ENCODE assay signal across 1 cellular context in genomic region chr15:42495361-42496212, GRCh38.
TF ChIP-seq lines count a peak whose summit lies in the region.

TSS of gene SNAP23 (plus strand) at chr15:42495634. CDS start at chr15:42511847, 16,213 bp downstream.

TF ChIP-seq in K562, 482 proteins besides CTCF, POLR2A, EP300 and RAD21 (continued from another document and continues in another):
- TF ChIP-seq, protein P1, sequence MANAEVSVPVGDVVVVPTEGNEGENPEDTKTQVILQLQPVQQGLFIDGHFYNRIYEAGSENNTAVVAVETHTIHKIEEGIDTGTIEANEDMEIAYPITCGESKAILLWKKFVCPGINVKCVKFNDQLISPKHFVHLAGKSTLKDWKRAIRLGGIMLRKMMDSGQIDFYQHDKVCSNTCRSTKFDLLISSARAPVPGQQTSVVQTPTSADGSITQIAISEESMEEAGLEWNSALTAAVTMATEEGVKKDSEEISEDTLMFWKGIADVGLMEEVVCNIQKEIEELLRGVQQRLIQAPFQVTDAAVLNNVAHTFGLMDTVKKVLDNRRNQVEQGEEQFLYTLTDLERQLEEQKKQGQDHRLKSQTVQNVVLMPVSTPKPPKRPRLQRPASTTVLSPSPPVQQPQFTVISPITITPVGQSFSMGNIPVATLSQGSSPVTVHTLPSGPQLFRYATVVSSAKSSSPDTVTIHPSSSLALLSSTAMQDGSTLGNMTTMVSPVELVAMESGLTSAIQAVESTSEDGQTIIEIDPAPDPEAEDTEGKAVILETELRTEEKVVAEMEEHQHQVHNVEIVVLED (CRISPR knock-in tag; IDR thresholded peaks at IDR 0.05): no peak
- TF ChIP-seq ZNF175 (CRISPR knock-in tag; IDR thresholded peaks at IDR 0.05; ENCODE audit: low read depth) (0 out of 2 replicates have a peak, but pooled peaks have one; percentile 62), ZKSCAN8 (CRISPR knock-in tag; IDR thresholded peaks at IDR 0.05) (no peak), ATF7 (IDR thresholded peaks at IDR 0.05) (peak; percentile 53; the same call in 1 of the 2 replicates), RBBP5 (IDR thresholded peaks at IDR 0.05; ENCODE audit: borderline replicate concordance, insufficient read depth, low read length, poor library complexity, severe bottlenecking) (peak; percentile 69), JUND (IDR thresholded peaks at IDR 0.05; ENCODE audit: borderline replicate concordance, low read depth, low read length) (0 out of 2 replicates have a peak, but pooled peaks have one; percentile 10), JUND (tag; IDR thresholded peaks at IDR 0.05; ENCODE audit: borderline replicate concordance, low read depth, low read length) (peak; percentile 11; the same call in 1 of the 3 replicates), ZNF217 (CRISPR knock-in tag; IDR thresholded peaks at IDR 0.05) (no peak), ZBTB17 (CRISPR knock-in tag; IDR thresholded peaks at IDR 0.05) (no peak), KLF10 (CRISPR knock-in tag; IDR thresholded peaks at IDR 0.05) (no peak), PTBP1 (IDR thresholded peaks at IDR 0.05; ENCODE audit: low read depth, low read length) (no peak), RFX5 (IDR thresholded peaks at IDR 0.05; ENCODE audit: low read depth, low read length) (no peak), PREB (CRISPR knock-in tag; IDR thresholded peaks at IDR 0.05) (no peak), SRSF1 (IDR thresholded peaks at IDR 0.05; ENCODE audit: low read depth, low read length) (no peak), FOXA3 (CRISPR knock-in tag; conservative IDR thresholded peaks at IDR 0.05 in 1 of 2, IDR thresholded peaks at IDR 0.05 in 1 of 2) (0 out of 4 replicates have a peak, but pooled peaks of 1 of the 2 experiments have one; percentile 16), HNRNPLL (IDR thresholded peaks at IDR 0.05; ENCODE audit: low read depth, low read length, poor library complexity, severe bottlenecking) (peak; percentile 44), POLR2G (IDR thresholded peaks at IDR 0.05; ENCODE audit: low read depth, low read length) (peak; percentile 90), BCOR (IDR thresholded peaks at IDR 0.05) (peak; percentile 13; the same call in 1 of the 2 replicates), ADNP (tag; IDR thresholded peaks at IDR 0.05) (no peak), SMARCA4 (IDR thresholded peaks at IDR 0.05) (peak; percentile 74), CHAMP1 (IDR thresholded peaks at IDR 0.05) (no peak), PRDM10 (IDR thresholded peaks at IDR 0.05; ENCODE audit: partially characterized antibody) (peak; percentile 53), CHCHD3 (CRISPR knock-in tag; IDR thresholded peaks at IDR 0.05) (no peak), ESRRA (IDR thresholded peaks at IDR 0.05; ENCODE audit: borderline replicate concordance, low read depth) (peak; percentile 67; the same call in 1 of the 2 replicates), HCFC1 (IDR thresholded peaks at IDR 0.05; ENCODE audit: low read depth, low read length) (peak; percentile 40; the same call in 1 of the 2 replicates), PHF20 (IDR thresholded peaks at IDR 0.05; ENCODE audit: partially characterized antibody) (peak; percentile 13), HSF4 (CRISPR knock-in tag; IDR thresholded peaks at IDR 0.05; ENCODE audit: borderline replicate concordance) (no peak), ELF4 (CRISPR knock-in tag; IDR thresholded peaks at IDR 0.05) (0 out of 2 replicates have a peak, but pooled peaks have one; percentile 4), MEIS2 (IDR thresholded peaks at IDR 0.05; ENCODE audit: partially characterized antibody) (peak; percentile 89), ZNF224 (CRISPR knock-in tag; IDR thresholded peaks at IDR 0.05) (no peak), RFX7 (CRISPR knock-in tag; IDR thresholded peaks at IDR 0.05) (no peak), SRSF9 (IDR thresholded peaks at IDR 0.05; ENCODE audit: borderline replicate concordance, low read depth, low read length) (no peak), ETS2 (tag; IDR thresholded peaks at IDR 0.05; ENCODE audit: borderline replicate concordance, poor library complexity, severe bottlenecking) (no peak), CAMTA2 (CRISPR knock-in tag; conservative IDR thresholded peaks at IDR 0.05) (0 out of 2 replicates have a peak, but pooled peaks have one; percentile 13), ZNF444 (CRISPR knock-in tag; IDR thresholded peaks at IDR 0.05) (no peak), CEBPG (CRISPR knock-in tag; IDR thresholded peaks at IDR 0.05) (no peak), CEBPG (tag; conservative IDR thresholded peaks at IDR 0.05 in 1 of 2, IDR thresholded peaks at IDR 0.05 in 1 of 2) (no peak), GABPA (tag; conservative IDR thresholded peaks at IDR 0.05; ENCODE audit: low read depth) (peak; percentile 70; the same call in 1 of the 2 replicates), NFE2 (IDR thresholded peaks at IDR 0.05; ENCODE audit: low read depth) (no peak), PHB2 (IDR thresholded peaks at IDR 0.05; ENCODE audit: low read depth) (no peak), CREM (IDR thresholded peaks at IDR 0.05; ENCODE audit: low read depth) (peak; percentile 73), EP400 (IDR thresholded peaks at IDR 0.05) (peak; percentile 38; the same call in 1 of the 2 replicates), POU5F1 (IDR thresholded peaks at IDR 0.05; ENCODE audit: borderline replicate concordance, low read depth, low read length, partially characterized antibody) (peak; percentile 49), MAZ (CRISPR knock-in tag; conservative IDR thresholded peaks at IDR 0.05 in 1 of 2, IDR thresholded peaks at IDR 0.05 in 1 of 2) (peak in 1 of 2 experiments; percentile 28; a peak in 1 of 4 replicates), POLR2AphosphoS5 (IDR thresholded peaks at IDR 0.05; ENCODE audit: control insufficient read depth, insufficient read depth, low read depth, low read length) (peak; percentile 52), HDAC2 (IDR thresholded peaks at IDR 0.05) (peak; percentile 46), ZBTB2 (IDR thresholded peaks at IDR 0.05) (peak; percentile 94), CXXC5 (CRISPR knock-in tag; IDR thresholded peaks at IDR 0.05) (peak; percentile 46), HDAC1 (IDR thresholded peaks at IDR 0.05) (peak in 1 of 2 experiments; percentile 90; a peak in 2 of 4 replicates), MCM7 (IDR thresholded peaks at IDR 0.05) (no peak), SAP30 (IDR thresholded peaks at IDR 0.05; ENCODE audit: borderline replicate concordance, insufficient read depth, low read depth, low read length, poor library complexity, severe bottlenecking) (peak; percentile 90), SOX6 (IDR thresholded peaks at IDR 0.05) (peak; percentile 63), FOXM1 (IDR thresholded peaks at IDR 0.05; ENCODE audit: low read depth) (0 out of 2 replicates have a peak, but pooled peaks have one; percentile 6), FOXM1 (CRISPR knock-in tag; IDR thresholded peaks at IDR 0.05; ENCODE audit: low read depth) (no peak)
- TF ChIP-seq, protein P2, sequence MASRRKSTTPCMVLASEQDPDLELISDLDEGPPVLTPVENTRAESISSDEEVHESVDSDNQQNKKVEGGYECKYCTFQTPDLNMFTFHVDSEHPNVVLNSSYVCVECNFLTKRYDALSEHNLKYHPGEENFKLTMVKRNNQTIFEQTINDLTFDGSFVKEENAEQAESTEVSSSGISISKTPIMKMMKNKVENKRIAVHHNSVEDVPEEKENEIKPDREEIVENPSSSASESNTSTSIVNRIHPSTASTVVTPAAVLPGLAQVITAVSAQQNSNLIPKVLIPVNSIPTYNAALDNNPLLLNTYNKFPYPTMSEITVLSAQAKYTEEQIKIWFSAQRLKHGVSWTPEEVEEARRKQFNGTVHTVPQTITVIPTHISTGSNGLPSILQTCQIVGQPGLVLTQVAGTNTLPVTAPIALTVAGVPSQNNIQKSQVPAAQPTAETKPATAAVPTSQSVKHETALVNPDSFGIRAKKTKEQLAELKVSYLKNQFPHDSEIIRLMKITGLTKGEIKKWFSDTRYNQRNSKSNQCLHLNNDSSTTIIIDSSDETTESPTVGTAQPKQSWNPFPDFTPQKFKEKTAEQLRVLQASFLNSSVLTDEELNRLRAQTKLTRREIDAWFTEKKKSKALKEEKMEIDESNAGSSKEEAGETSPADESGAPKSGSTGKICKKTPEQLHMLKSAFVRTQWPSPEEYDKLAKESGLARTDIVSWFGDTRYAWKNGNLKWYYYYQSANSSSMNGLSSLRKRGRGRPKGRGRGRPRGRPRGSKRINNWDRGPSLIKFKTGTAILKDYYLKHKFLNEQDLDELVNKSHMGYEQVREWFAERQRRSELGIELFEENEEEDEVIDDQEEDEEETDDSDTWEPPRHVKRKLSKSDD (conservative IDR thresholded peaks at IDR 0.05; ENCODE audit: low read length): peak; percentile 45; the same call in 1 of the 2 replicates
- TF ChIP-seq, protein P3, sequence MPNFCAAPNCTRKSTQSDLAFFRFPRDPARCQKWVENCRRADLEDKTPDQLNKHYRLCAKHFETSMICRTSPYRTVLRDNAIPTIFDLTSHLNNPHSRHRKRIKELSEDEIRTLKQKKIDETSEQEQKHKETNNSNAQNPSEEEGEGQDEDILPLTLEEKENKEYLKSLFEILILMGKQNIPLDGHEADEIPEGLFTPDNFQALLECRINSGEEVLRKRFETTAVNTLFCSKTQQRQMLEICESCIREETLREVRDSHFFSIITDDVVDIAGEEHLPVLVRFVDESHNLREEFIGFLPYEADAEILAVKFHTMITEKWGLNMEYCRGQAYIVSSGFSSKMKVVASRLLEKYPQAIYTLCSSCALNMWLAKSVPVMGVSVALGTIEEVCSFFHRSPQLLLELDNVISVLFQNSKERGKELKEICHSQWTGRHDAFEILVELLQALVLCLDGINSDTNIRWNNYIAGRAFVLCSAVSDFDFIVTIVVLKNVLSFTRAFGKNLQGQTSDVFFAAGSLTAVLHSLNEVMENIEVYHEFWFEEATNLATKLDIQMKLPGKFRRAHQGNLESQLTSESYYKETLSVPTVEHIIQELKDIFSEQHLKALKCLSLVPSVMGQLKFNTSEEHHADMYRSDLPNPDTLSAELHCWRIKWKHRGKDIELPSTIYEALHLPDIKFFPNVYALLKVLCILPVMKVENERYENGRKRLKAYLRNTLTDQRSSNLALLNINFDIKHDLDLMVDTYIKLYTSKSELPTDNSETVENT (CRISPR knock-in tag; IDR thresholded peaks at IDR 0.05): 0 out of 2 replicates have a peak, but pooled peaks have one; percentile 36
